Comparison of ENCODE assay signal across 15 cellular contexts in genomic region chr13:33353646-33354045, GRCh38.
"Had no signal": no experiment of that assay in that cellular context is flagged by ENCODE, and none has a peak within 500 bp of the region (broad histone marks: within the 10 kb centered on the region; RNA-seq: fewer than 3 reads in every experiment).

No MANE protein-coding gene starts in this region.

- H3K27ac ChIP-seq: prostate gland, uterus, VCaP had no signal

- DNase-seq: activated CD4-positive, alpha-beta T cell treated with anti-CD3 and anti-CD28 coated beads for 1 hour; activated CD4-positive, alpha-beta T cell treated with anti-CD3 and anti-CD28 coated beads, Interleukin-2, amount 50 U/mL, for 48 hours; activated naive CD4-positive, alpha-beta T cell treated with anti-CD3 and anti-CD28 coated beads for 36 hours; activated T-cell treated with anti-CD3 and anti-CD28 coated beads, Interleukin-2, amount 50 U/mL, for 1 hour; mammary epithelial cell; occipital lobe; uterus had no signal

- H3K9me3 ChIP-seq: ascending aorta, mucosa of descending colon, prostate gland, right lobe of liver, uterus had no signal

- ATAC-seq: natural killer cell treated with Interleukin-12 subunit alpha and Interleukin-12 subunit beta and Interleukin-15 and Interleukin-18, amount 100 ng/mL, for 72 hours; SK-N-SH treated with all-trans-retinoic acid at 6 μM for 48 hours had no signal

- H3K4me1 ChIP-seq: prostate gland, uterus had no signal

- H3K4me3 ChIP-seq: ascending aorta, dorsolateral prefrontal cortex, mucosa of descending colon, prostate gland, right lobe of liver, uterus had no signal

- H3K36me3 ChIP-seq: ascending aorta, prostate gland, right lobe of liver, uterus had no signal

- H3K27me3 ChIP-seq: ascending aorta, dorsolateral prefrontal cortex, right lobe of liver, uterus had no signal
